ENCODE assay signal across 8 cellular contexts in the genomic region with DNA sequence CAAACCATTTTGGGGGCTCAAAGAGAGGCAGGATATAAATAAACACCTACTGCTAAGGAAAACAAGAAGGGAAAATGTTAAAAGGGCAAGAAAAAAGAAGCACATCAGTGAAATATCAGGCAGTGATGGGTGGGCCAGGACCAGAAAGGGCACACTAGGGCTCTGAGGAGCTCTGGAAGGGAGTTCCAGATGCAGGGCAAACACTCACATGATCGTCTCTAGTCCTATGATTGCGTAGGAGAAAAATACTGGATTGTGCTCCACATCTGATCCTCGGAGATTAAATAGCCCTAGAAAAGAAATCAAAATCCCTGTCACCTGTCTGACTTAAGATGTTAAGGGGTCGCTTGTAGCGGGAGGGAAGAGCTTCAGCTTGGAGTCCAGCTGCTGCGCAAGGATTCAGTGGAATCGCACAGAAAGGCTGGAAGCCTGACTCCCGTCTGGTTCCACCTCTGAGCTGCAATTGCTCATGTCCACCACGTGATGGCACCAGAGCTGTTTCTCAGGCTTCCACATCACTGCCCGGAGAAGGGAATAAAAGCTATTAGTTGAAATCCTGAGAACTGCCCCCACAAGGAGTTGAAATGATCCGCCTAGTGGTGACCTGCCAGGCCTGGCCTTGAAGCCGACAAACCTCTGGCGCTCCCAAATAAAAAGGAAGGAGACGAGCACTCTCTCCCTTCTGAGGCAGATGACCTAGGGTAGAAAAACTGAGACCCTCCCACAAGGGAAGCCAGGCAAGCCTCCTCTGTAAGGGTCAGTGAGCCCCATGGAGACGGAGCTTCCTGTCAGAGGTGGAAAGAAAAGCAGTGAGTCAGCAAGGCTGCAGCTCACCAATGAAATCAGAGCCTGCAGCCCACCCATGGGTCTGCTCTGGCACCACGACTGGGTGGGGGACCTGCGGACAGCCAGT. TPM values are rescaled to one million over a fixed set of nuclear protein-coding genes. Genes with fewer than 3 reads are reported as not detected.
DNase-seq lines count a peak whose midpoint lies in the region; ATAC-seq and TF ChIP-seq lines count a peak whose summit lies in the region.

No MANE protein-coding gene starts in this region.

- H3K27me3 ChIP-seq in OCI-LY3 (ENCODE audit: low read depth, low read length) = no peaks in the 10 kb centered on the region

- no peaks in the 10 kb centered on the region for H3K9me3 ChIP-seq in OCI-LY3 (ENCODE audit: insufficient read depth, low read length)

- H3K79me2 ChIP-seq in OCI-LY3 (ENCODE audit: low read length) = no peaks in the 10 kb centered on the region

- peak; percentile 53 for ATAC-seq in GM21360 (IDR thresholded peaks at IDR 0.05; ENCODE audit: unreplicated experiment)
- ATAC-seq in naive thymus-derived CD8-positive, alpha-beta T cell = peak; percentile 54 to 65
- ATAC-seq in stimulated activated naive B cell treated with anti-CD40 and anti-IgM and Interleukin-4, amounts not matched to agents 10 μg/mL and 1 μg/mL and 100 μg/mL, for 72 hours (replicated peaks) = peak; percentile 80 to 86

- peaks cover 17% of the 10 kb centered on the region for H3K4me1 ChIP-seq in OCI-LY3 (ENCODE audit: low read length)

- H3K4me3 ChIP-seq in OCI-LY3 (ENCODE audit: low read length) = peak overlapping the region; percentile 52

- POLR2A ChIA-PET in naive thymus-derived CD8-positive, alpha-beta T cell (lab: Charles Lee) = interaction anchor here (0.5 to 1.1 kb wide), 4 partner anchors 39 to 126 kb away, joined by 3 to 4 read pairs (median 3); a partner anchor contains a TSS

- H3K36me3 ChIP-seq in OCI-LY3 (replicated peaks; ENCODE audit: low read depth, low read length) = peaks cover 26% of the 10 kb centered on the region

- DNase-seq in COR-L47 (lab: John Stamatoyannopoulos, UW) (peak; percentile 43), HUDEP-2 (lab: John Stamatoyannopoulos, UW; ENCODE audit: unreplicated experiment in 76 of 76) (peak in 69 of 76 experiments; percentile 3 to 84 (median 54)), fibroblast of gingiva (ENCODE audit: low read depth) (peak; percentile 90)
- peak; percentile 68 for DNase-seq in activated T-cell treated with anti-CD3 and anti-CD28 coated beads, Interleukin-2, amount 50 U/mL, for 1 hour
- peak; percentile 21 to 75 (median 56) for DNase-seq in naive thymus-derived CD8-positive, alpha-beta T cell
- DNase-seq in stimulated activated naive B cell treated with anti-CD40 and anti-IgM and Interleukin-4, amounts not matched to agents 10 μg/mL and 1 μg/mL and 100 μg/mL, for 72 hours = peak; percentile 49

- H3K27me3 Mint-ChIP-seq in naive thymus-derived CD8-positive, alpha-beta T cell = no peaks in the 10 kb centered on the region
- no peaks in the 10 kb centered on the region for H3K27me3 Mint-ChIP-seq in stimulated activated naive B cell treated with anti-CD40 and anti-IgM and Interleukin-4, amounts not matched to agents 10 μg/mL and 1 μg/mL and 100 μg/mL, for 72 hours

- peak; percentile 77 for TF ChIP-seq CTCF in OCI-LY3 (IDR thresholded peaks at IDR 0.05; ENCODE audit: low read depth, low read length)

- peaks cover 6% of the 10 kb centered on the region; the same call in 1 of the 2 replicates for H4K20me1 ChIP-seq in OCI-LY3 (ENCODE audit: insufficient read depth, low read length)

- H3K4me3 Mint-ChIP-seq in naive thymus-derived CD8-positive, alpha-beta T cell = no peak overlapping the region
- no peak overlapping the region for H3K4me3 Mint-ChIP-seq in stimulated activated naive B cell treated with anti-CD40 and anti-IgM and Interleukin-4, amounts not matched to agents 10 μg/mL and 1 μg/mL and 100 μg/mL, for 72 hours

- no peaks in the 10 kb centered on the region for H3K9me3 Mint-ChIP-seq in naive thymus-derived CD8-positive, alpha-beta T cell
- no peaks in the 10 kb centered on the region for H3K9me3 Mint-ChIP-seq in stimulated activated naive B cell treated with anti-CD40 and anti-IgM and Interleukin-4, amounts not matched to agents 10 μg/mL and 1 μg/mL and 100 μg/mL, for 72 hours

- H3K27ac ChIP-seq in OCI-LY3 (ENCODE audit: low read length) = no peak overlapping the region

- H3K4me1 Mint-ChIP-seq in naive thymus-derived CD8-positive, alpha-beta T cell = peaks cover 0 to 5% (median 4%) of the 10 kb centered on the region in 4 donors
- H3K4me1 Mint-ChIP-seq in stimulated activated naive B cell treated with anti-CD40 and anti-IgM and Interleukin-4, amounts not matched to agents 10 μg/mL and 1 μg/mL and 100 μg/mL, for 72 hours = peaks cover 11 to 17% of the 10 kb centered on the region in 2 donors

- H3K36me3 Mint-ChIP-seq in naive thymus-derived CD8-positive, alpha-beta T cell = peaks cover 0 to 80% (median 18%) of the 10 kb centered on the region in 3 donors
- H3K36me3 Mint-ChIP-seq in stimulated activated naive B cell treated with anti-CD40 and anti-IgM and Interleukin-4, amounts not matched to agents 10 μg/mL and 1 μg/mL and 100 μg/mL, for 72 hours = peaks cover 54 to 59% of the 10 kb centered on the region in 2 donors

- H3K9ac ChIP-seq in OCI-LY3 (ENCODE audit: low read length) = no peak overlapping the region; the same call in 1 of the 2 replicates

- no peak overlapping the region for H2AFZ ChIP-seq in OCI-LY3 (ENCODE audit: low read depth, low read length)

- peak overlapping the region in 6 of 10 donors; percentile 21 to 80 (median 52) for H3K27ac Mint-ChIP-seq in naive thymus-derived CD8-positive, alpha-beta T cell
- H3K27ac Mint-ChIP-seq in stimulated activated naive B cell treated with anti-CD40 and anti-IgM and Interleukin-4, amounts not matched to agents 10 μg/mL and 1 μg/mL and 100 μg/mL, for 72 hours = peak overlapping the region; percentile 59

- H3K4me2 ChIP-seq in OCI-LY3 (ENCODE audit: low read length) = peak overlapping the region; percentile 75

RNA-seq across cellular contexts. Expression of a gene that starts 39.2 kb away (rescaled TPM):
- 10 to 100 TPM; 42.2 to 42.3 TPM for total RNA-seq in naive thymus-derived CD8-positive, alpha-beta T cell
- polyA plus RNA-seq in naive thymus-derived CD8-positive, alpha-beta T cell = 10 to 100 TPM; 16.6 to 19.9 (median 18.7) TPM
